Comparison of ENCODE assay signal across 18 cellular contexts in genomic region chr3:126434264-126434590, GRCh38. TPM values are rescaled to one million over a fixed set of nuclear protein-coding genes. Genes with fewer than 3 reads are reported as not detected.
DNase-seq lines count a peak whose midpoint lies in the region; ATAC-seq and TF ChIP-seq lines count a peak whose summit lies in the region.
"Had no signal": no experiment of that assay in that cellular context is flagged by ENCODE, and none has a peak within 500 bp of the region (broad histone marks: within the 10 kb centered on the region; RNA-seq: fewer than 3 reads in every experiment).

No MANE protein-coding gene starts in this region.

- peak overlapping the region; percentile 88 for H3K18ac ChIP-seq in neuronal stem cell (ENCODE audit: low read length)

- H3K4me1 Mint-ChIP-seq in type B pancreatic cell (ENCODE audit: unreplicated experiment): peaks cover 8% of the 10 kb centered on the region
- H3K4me1 Mint-ChIP-seq: CD8-positive, alpha-beta memory T cell had no signal

- H3K27ac Mint-ChIP-seq in type B pancreatic cell: peak overlapping the region; percentile 46
- H3K27ac Mint-ChIP-seq: CD8-positive, alpha-beta memory T cell had no signal

- H3K4ac ChIP-seq in neuronal stem cell (ENCODE audit: low read length): no peak overlapping the region

- H3K4me3 ChIP-seq in Peyer's patch (no peak overlapping the region), neuronal stem cell (ENCODE audit: low read length in 2 of 2) (no peak overlapping the region)
- H3K4me3 ChIP-seq: GM23248, K562 had no signal

- H2BK120ac ChIP-seq in neuronal stem cell (ENCODE audit: low read depth, low read length): peak overlapping the region; percentile 92

- H3K9ac ChIP-seq in neuronal stem cell (ENCODE audit: low read depth, low read length, poor library complexity): peak overlapping the region; percentile 55
- H3K9ac ChIP-seq: GM23248 had no signal

- H3K36me3 ChIP-seq in Peyer's patch (peaks cover 0 to 32% (median 0%) of the 10 kb centered on the region in 3 donors), neuronal stem cell (replicated peaks in 1 of 2; ENCODE audit: control insufficient read depth in 2 of 2, insufficient read depth in 2 of 2, low read length in 2 of 2) (peaks cover 0 to 23% of the 10 kb centered on the region in 2 donors)

- intact Hi-C loops in left colon (cut with DNase I, micrococcal nuclease): no loop called here

- no CpG with 5 or more reads among the region's 6 CpGs for WGBS in neuronal stem cell (ENCODE audit: extremely low coverage in 2 of 2, insufficient read length in 2 of 2, insufficient replicate concordance in 1 of 2), 2 donors

- H3K27ac ChIP-seq in Peyer's patch (no peak overlapping the region), neuronal stem cell (replicated peaks; ENCODE audit: low read length) (no peak overlapping the region)
- H3K27ac ChIP-seq: GM23248 had no signal

- TF ChIP-seq POLR2A in Peyer's patch (IDR thresholded peaks at IDR 0.05): no peak

- H3K79me1 ChIP-seq in neuronal stem cell (ENCODE audit: low read depth, low read length): no peaks in the 10 kb centered on the region

- H2BK15ac ChIP-seq in neuronal stem cell (ENCODE audit: low read length): no peak overlapping the region

- H2BK5ac ChIP-seq in neuronal stem cell (ENCODE audit: low read length): peak overlapping the region; percentile 83

- H4K8ac ChIP-seq in neuronal stem cell (ENCODE audit: low read depth, low read length): no peak overlapping the region

- H3K9me3 Mint-ChIP-seq in type B pancreatic cell: no peaks in the 10 kb centered on the region
- H3K9me3 Mint-ChIP-seq: CD8-positive, alpha-beta memory T cell had no signal

- H2BK12ac ChIP-seq in neuronal stem cell (ENCODE audit: low read length): peak overlapping the region; percentile 31

- H3K23ac ChIP-seq in neuronal stem cell (ENCODE audit: low read depth, low read length, poor library complexity): peak overlapping the region; percentile 57

- peak overlapping the region; percentile 43 for H3K14ac ChIP-seq in neuronal stem cell (ENCODE audit: low read length)

- DNase-seq in Peyer's patch (peak in 2 of 3 donors; percentile 41 to 53), left colon (no peak), neuronal stem cell (ENCODE audit: low spot score) (no peak), type B pancreatic cell (ENCODE audit: extremely low spot score, unreplicated experiment) (no peak), NCI-H510A treated with DMSO at 0.1 percent for 48 hours (lab: John Stamatoyannopoulos, UW) (no peak), ACHN (no peak), RPMI8226 (no peak)
- DNase-seq: DMS 273 treated with DMSO at 0.1 percent for 48 hours; GM23248; NCI-H146; NCI-H2107; NCI-H226; NK-92 treated with Interleukin-12 subunit alpha and Interleukin-12 subunit beta, amount 100 ng/mL, for 24 hours; OCI-M1 had no signal

- H2AK5ac ChIP-seq in neuronal stem cell (ENCODE audit: low read depth, low read length): peak overlapping the region; percentile 36

- H3K4me3 Mint-ChIP-seq in type B pancreatic cell: no peak overlapping the region
- H3K4me3 Mint-ChIP-seq: CD8-positive, alpha-beta memory T cell had no signal

- ATAC-seq in left colon: peak; percentile 40
- ATAC-seq: K562 had no signal

- H3K4me1 ChIP-seq in Peyer's patch (no peaks in the 10 kb centered on the region), neuronal stem cell (ENCODE audit: control insufficient read depth in 2 of 2, insufficient read depth in 1 of 2, low read depth in 1 of 2, low read length in 2 of 2) (no peaks in the 10 kb centered on the region)

- H3K27me3 ChIP-seq in Peyer's patch: no peaks in the 10 kb centered on the region
- no peaks in the 10 kb centered on the region for H3K27me3 ChIP-seq in neuronal stem cell (ENCODE audit: control insufficient read depth in 3 of 3, insufficient read depth in 3 of 3, low read depth in 1 of 3, low read length in 3 of 3)

- TF ChIP-seq CTCF in Peyer's patch (IDR thresholded peaks at IDR 0.05): no peak
- TF ChIP-seq CTCF in type B pancreatic cell (conservative IDR thresholded peaks at IDR 0.05): no peak

- H3K4me2 ChIP-seq in neuronal stem cell (ENCODE audit: insufficient read depth, low read length, poor library complexity, severe bottlenecking): no peak overlapping the region

- no peaks in the 10 kb centered on the region for H3K27me3 Mint-ChIP-seq in type B pancreatic cell

- in situ Hi-C loops in ACHN (cut with HindIII; ENCODE audit: low pct_ligation_motif_present, low pct_unique_long_range_greater_than_20kb, low sequenced_read_pairs): no loop called here

- no peak overlapping the region for H2AFZ ChIP-seq in neuronal stem cell (ENCODE audit: low read length)
- H2AFZ ChIP-seq: GM23248 had no signal

- H3K36me3 Mint-ChIP-seq in type B pancreatic cell: peaks cover 7% of the 10 kb centered on the region

- H3K9me3 ChIP-seq in Peyer's patch: no peaks in the 10 kb centered on the region
- no peaks in the 10 kb centered on the region for H3K9me3 ChIP-seq in neuronal stem cell (replicated peaks in 1 of 2; ENCODE audit: control insufficient read depth in 2 of 2, insufficient read depth in 1 of 2, low read depth in 1 of 2, low read length in 2 of 2)

- no peak overlapping the region for H4K91ac ChIP-seq in neuronal stem cell (ENCODE audit: low read depth, low read length, poor library complexity)

RNA-seq across cellular contexts. Expression of gene CFAP100, which starts 39.5 kb away (rescaled TPM):
- total RNA-seq in Peyer's patch (not detected), left colon (not detected), type B pancreatic cell (ENCODE audit: low replicate concordance) (4.3 TPM in 1 of 2 replicates, not detected in the other)
- 3.9 TPM for polyA plus RNA-seq in neuronal stem cell (2013, experiment 1 of 2)
- 2.8 TPM for polyA plus RNA-seq in neuronal stem cell (2013, experiment 2 of 2)
- total RNA-seq: CD8-positive, alpha-beta memory T cell; Daoy; GM23248; K562 had no signal
- polyA plus RNA-seq: BJ; CD8-positive, alpha-beta memory T cell; GM23248; K562 had no signal

RNA-seq across cellular contexts. Expression of gene ZXDC, which starts 41.5 kb away (rescaled TPM):
- 10 to 100 TPM; 44.1 to 99.8 (median 67.5) TPM for total RNA-seq in Peyer's patch
- total RNA-seq in left colon: 10 to 100 TPM; 25.7 to 30.2 TPM
- 9.3 TPM for polyA plus RNA-seq in neuronal stem cell (2013, experiment 1 of 2)
- polyA plus RNA-seq in neuronal stem cell (2013, experiment 2 of 2): 9.8 TPM
- 29.0 and 30.0 TPM in 2 replicates for total RNA-seq in type B pancreatic cell (ENCODE audit: low replicate concordance)

Comparison
In these comparisons a context has a peak if more than half of its experiments do, and no peak if none do; other contexts are left out.
1. DNase-seq: peak in Peyer's patch (2 of 3); none in left colon (0 of 2), neuronal stem cell (single experiment), type B pancreatic cell (single experiment), NCI-H510A treated with DMSO at 0.1 percent for 48 hours (single experiment), ACHN (single experiment) and RPMI8226 (single experiment).